18 cellular contexts compared by ENCODE assay signal in the genomic region with DNA sequence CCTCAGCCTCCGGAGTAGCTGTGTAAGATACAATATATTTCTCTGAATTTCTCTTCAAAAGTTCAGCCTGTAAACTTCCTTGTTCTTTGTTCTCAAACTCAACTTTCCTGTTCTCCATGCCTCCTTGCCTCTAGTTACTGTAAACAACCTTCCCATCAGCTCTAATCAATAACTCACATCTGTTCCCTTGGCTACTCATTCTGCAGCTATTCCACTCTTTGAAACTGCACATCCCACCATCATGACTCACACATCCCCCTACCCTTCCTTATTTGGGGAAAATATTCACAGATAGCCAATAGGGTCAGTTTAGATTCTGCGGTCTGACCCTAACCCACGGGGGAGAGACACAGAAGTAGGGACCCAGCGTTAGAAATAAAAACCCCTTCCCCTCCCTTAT. TPM values are rescaled to one million over a fixed set of nuclear protein-coding genes. Genes with fewer than 3 reads are reported as not detected.
A peak's percentile ranks its signal among the peaks of the same experiment; 100 is the strongest.
DNase-seq lines count a peak whose midpoint lies in the region; ATAC-seq and TF ChIP-seq lines count a peak whose summit lies in the region.
"Had no signal": no experiment of that assay in that cellular context is flagged by ENCODE, and none has a peak within 500 bp of the region (broad histone marks: within the 10 kb centered on the region; RNA-seq: fewer than 3 reads in every experiment).

No MANE protein-coding gene starts in this region.

- ATAC-seq in DND-41 (ENCODE audit: insufficient read depth, low read depth) (no peak), HG02981 (IDR thresholded peaks at IDR 0.05; ENCODE audit: unreplicated experiment) (no peak), HG03342 (IDR thresholded peaks at IDR 0.05; ENCODE audit: unreplicated experiment) (no peak)
- ATAC-seq: activated CD4-positive, CD25-positive, alpha-beta regulatory T cell treated with anti-CD3 and anti-CD28 coated beads, Interleukin-2, amount 50 U/mL, for 24 hours; gastroesophageal sphincter; GM12878; mucosa of descending colon; Panc1 had no signal

- peaks cover 0 to 4% (median 0%) of the 10 kb centered on the region in 10 experiments; a peak in 2 of 20 replicates for H3K4me1 ChIP-seq in BLaER1 treated with 17β-estradiol and CSF1 and Interleukin-3, amounts not matched to agents 10 nM and 100 nM
- H3K4me1 ChIP-seq in DND-41 (ENCODE audit: insufficient read depth, low read length) (peaks cover 52% of the 10 kb centered on the region), liver (ENCODE audit: control insufficient read depth in 4 of 4, insufficient read depth in 4 of 4, low read length in 3 of 4) (peaks cover 0 to 2% (median 0%) of the 10 kb centered on the region in 4 donors)
- H3K4me1 ChIP-seq: HAP-1 had no signal

- peaks cover 67 to 71% (median 68%) of the 10 kb centered on the region in 11 experiments for H3K9me3 ChIP-seq in BLaER1 treated with 17β-estradiol and CSF1 and Interleukin-3, amounts not matched to agents 10 nM and 100 nM (replicated peaks in 1 of 11)
- H3K9me3 ChIP-seq in DND-41 (ENCODE audit: insufficient read depth, low read length, severe bottlenecking) (peaks cover 10% of the 10 kb centered on the region), liver (ENCODE audit: control insufficient read depth in 4 of 4, low read length in 3 of 4) (peaks cover 2 to 15% (median 12%) of the 10 kb centered on the region in 4 donors)

- no peak for TF ChIP-seq RAD21 in liver (IDR thresholded peaks at IDR 0.05)

- H3K27ac ChIP-seq in BLaER1 treated with 17β-estradiol and CSF1 and Interleukin-3, amounts not matched to agents 10 nM and 100 nM: no peak overlapping the region
- H3K27ac ChIP-seq in DND-41 (ENCODE audit: low read length) (peak overlapping the region; percentile 12; the same call in 1 of the 2 replicates), liver (ENCODE audit: low read depth in 1 of 2, low read length in 2 of 2) (no peak overlapping the region)
- H3K27ac ChIP-seq: gastroesophageal sphincter, thoracic aorta had no signal

- no peak overlapping the region for H3K9ac ChIP-seq in BLaER1 treated with 17β-estradiol and CSF1 and Interleukin-3, amounts not matched to agents 10 nM and 100 nM
- H3K9ac ChIP-seq in DND-41 (ENCODE audit: low read depth, low read length) (no peak overlapping the region), liver (ENCODE audit: low read depth in 1 of 2, low read length in 2 of 2) (no peak overlapping the region)

- peaks cover 0 to 6% (median 0%) of the 10 kb centered on the region in 11 experiments; a peak in 5 of 22 replicates for H4K20me1 ChIP-seq in BLaER1 treated with 17β-estradiol and CSF1 and Interleukin-3, amounts not matched to agents 10 nM and 100 nM
- H4K20me1 ChIP-seq in DND-41 (ENCODE audit: insufficient read depth, low read length): peaks cover 21% of the 10 kb centered on the region; the same call in 1 of the 2 replicates

- H3K4me3 ChIP-seq in BLaER1 treated with 17β-estradiol and CSF1 and Interleukin-3, amounts not matched to agents 10 nM and 100 nM: peak overlapping the region; percentile 65 to 90 (median 81); a peak in 18 of 20 replicates
- H3K4me3 ChIP-seq in DND-41 (ENCODE audit: low read depth in 1 of 2, low read length in 2 of 2) (peak overlapping the region in 1 of 2 experiments; percentile 87; a peak in 2 of 4 replicates), liver (ENCODE audit: low read depth in 1 of 3, low read length in 3 of 3) (peak overlapping the region in 2 of 3 donors; percentile 4 to 23)
- H3K4me3 ChIP-seq: gastroesophageal sphincter, GM12878, HAP-1, mucosa of descending colon, thoracic aorta had no signal

- H3K79me2 ChIP-seq in DND-41 (ENCODE audit: insufficient read depth, low read length): peaks cover 75% of the 10 kb centered on the region

- H3K36me3 Mint-ChIP-seq in activated naive CD8-positive, alpha-beta T cell: peaks cover 47% of the 10 kb centered on the region

- H3K27me3 Mint-ChIP-seq in activated naive CD8-positive, alpha-beta T cell: no peaks in the 10 kb centered on the region

- peaks cover 41% of the 10 kb centered on the region for H3K4me1 Mint-ChIP-seq in activated naive CD8-positive, alpha-beta T cell (ENCODE audit: low read depth)

- H3K4me3 Mint-ChIP-seq in activated naive CD8-positive, alpha-beta T cell: peak overlapping the region; percentile 50

- H3K9me3 Mint-ChIP-seq in activated naive CD8-positive, alpha-beta T cell (ENCODE audit: low read depth): peaks cover 25% of the 10 kb centered on the region

- no peak overlapping the region for H3K27ac Mint-ChIP-seq in activated naive CD8-positive, alpha-beta T cell

- H3K27me3 ChIP-seq in BLaER1 treated with 17β-estradiol and CSF1 and Interleukin-3, amounts not matched to agents 10 nM and 100 nM: no peaks in the 10 kb centered on the region
- H3K27me3 ChIP-seq in DND-41 (ENCODE audit: insufficient read depth, low read length, poor library complexity) (no peaks in the 10 kb centered on the region), liver (ENCODE audit: control insufficient read depth in 4 of 4, insufficient read depth in 4 of 4, low read length in 3 of 4) (no peaks in the 10 kb centered on the region)
- H3K27me3 ChIP-seq: gastroesophageal sphincter had no signal

- no peak overlapping the region for H2AFZ ChIP-seq in DND-41 (ENCODE audit: low read depth, low read length)

- H3K4me2 ChIP-seq in BLaER1 treated with 17β-estradiol and CSF1 and Interleukin-3, amounts not matched to agents 10 nM and 100 nM: no peak overlapping the region
- peak overlapping the region; percentile 76 for H3K4me2 ChIP-seq in DND-41 (ENCODE audit: insufficient read depth, low read length)

- DNase-seq in DND-41 (no peak), HCEC 1CT (no peak)
- no peak for DNase-seq in activated CD4-positive, CD25-positive, alpha-beta regulatory T cell treated with anti-CD3 and anti-CD28 coated beads, Interleukin-2, amount 50 U/mL, for 72 hours
- DNase-seq: AML-193, mucosa of descending colon, NCI-H187 treated with DMSO at 0.1 percent for 48 hours, NCI-H526 treated with DMSO at 0.1 percent for 48 hours had no signal

- TF ChIP-seq CTCF in DND-41 (IDR thresholded peaks at IDR 0.05; ENCODE audit: borderline replicate concordance, extremely low read depth, low read length, poor library complexity, severe bottlenecking): no peak
- no peak for TF ChIP-seq CTCF in liver (IDR thresholded peaks at IDR 0.05; ENCODE audit: low read depth, low read length, missing input control)

- H3K36me3 ChIP-seq in BLaER1 treated with 17β-estradiol and CSF1 and Interleukin-3, amounts not matched to agents 10 nM and 100 nM: peaks cover 61 to 64% (median 62%) of the 10 kb centered on the region in 11 experiments
- H3K36me3 ChIP-seq in DND-41 (ENCODE audit: insufficient read depth, low read length): peaks cover 43% of the 10 kb centered on the region
- peaks cover 4 to 17% (median 11%) of the 10 kb centered on the region in 4 donors for H3K36me3 ChIP-seq in liver (ENCODE audit: control insufficient read depth in 4 of 4, insufficient read depth in 3 of 4, low read depth in 1 of 4, low read length in 3 of 4)

- 98% methylated on average over 4 of the region's 4 CpGs for WGBS in liver

TF ChIP-seq in liver, 16 proteins besides CTCF, POLR2A, EP300 and RAD21:
- TF ChIP-seq TAF1 (conservative IDR thresholded peaks at IDR 0.05) (no peak), FOXA2 (IDR thresholded peaks at IDR 0.05) (no peak), GABPA (IDR thresholded peaks at IDR 0.05 in 1 of 2, conservative IDR thresholded peaks at IDR 0.05 in 1 of 2) (no peak), NR2F2 (IDR thresholded peaks at IDR 0.05) (no peak)
- TF ChIP-seq, protein P1, sequence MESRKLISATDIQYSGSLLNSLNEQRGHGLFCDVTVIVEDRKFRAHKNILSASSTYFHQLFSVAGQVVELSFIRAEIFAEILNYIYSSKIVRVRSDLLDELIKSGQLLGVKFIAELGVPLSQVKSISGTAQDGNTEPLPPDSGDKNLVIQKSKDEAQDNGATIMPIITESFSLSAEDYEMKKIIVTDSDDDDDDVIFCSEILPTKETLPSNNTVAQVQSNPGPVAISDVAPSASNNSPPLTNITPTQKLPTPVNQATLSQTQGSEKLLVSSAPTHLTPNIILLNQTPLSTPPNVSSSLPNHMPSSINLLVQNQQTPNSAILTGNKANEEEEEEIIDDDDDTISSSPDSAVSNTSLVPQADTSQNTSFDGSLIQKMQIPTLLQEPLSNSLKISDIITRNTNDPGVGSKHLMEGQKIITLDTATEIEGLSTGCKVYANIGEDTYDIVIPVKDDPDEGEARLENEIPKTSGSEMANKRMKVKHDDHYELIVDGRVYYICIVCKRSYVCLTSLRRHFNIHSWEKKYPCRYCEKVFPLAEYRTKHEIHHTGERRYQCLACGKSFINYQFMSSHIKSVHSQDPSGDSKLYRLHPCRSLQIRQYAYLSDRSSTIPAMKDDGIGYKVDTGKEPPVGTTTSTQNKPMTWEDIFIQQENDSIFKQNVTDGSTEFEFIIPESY (IDR thresholded peaks at IDR 0.05): no peak

RNA-seq across cellular contexts. Expression of a gene that starts 2.0 kb away (rescaled TPM):
- total RNA-seq in liver: 10 to 100 TPM; 13.6 to 14.9 TPM
- 1 to 10 TPM; 4.1 to 4.4 TPM for polyA plus RNA-seq in liver

RNA-seq across cellular contexts. Expression of a gene that starts 51.9 kb away (rescaled TPM):
- 10 to 100 TPM; 14.3 to 26.8 TPM for total RNA-seq in liver
- 10 to 100 TPM in 1 of 2 donors, 1 to 10 TPM in 1; 8.5 to 11.5 TPM for polyA plus RNA-seq in liver
